In the genomic region with DNA sequence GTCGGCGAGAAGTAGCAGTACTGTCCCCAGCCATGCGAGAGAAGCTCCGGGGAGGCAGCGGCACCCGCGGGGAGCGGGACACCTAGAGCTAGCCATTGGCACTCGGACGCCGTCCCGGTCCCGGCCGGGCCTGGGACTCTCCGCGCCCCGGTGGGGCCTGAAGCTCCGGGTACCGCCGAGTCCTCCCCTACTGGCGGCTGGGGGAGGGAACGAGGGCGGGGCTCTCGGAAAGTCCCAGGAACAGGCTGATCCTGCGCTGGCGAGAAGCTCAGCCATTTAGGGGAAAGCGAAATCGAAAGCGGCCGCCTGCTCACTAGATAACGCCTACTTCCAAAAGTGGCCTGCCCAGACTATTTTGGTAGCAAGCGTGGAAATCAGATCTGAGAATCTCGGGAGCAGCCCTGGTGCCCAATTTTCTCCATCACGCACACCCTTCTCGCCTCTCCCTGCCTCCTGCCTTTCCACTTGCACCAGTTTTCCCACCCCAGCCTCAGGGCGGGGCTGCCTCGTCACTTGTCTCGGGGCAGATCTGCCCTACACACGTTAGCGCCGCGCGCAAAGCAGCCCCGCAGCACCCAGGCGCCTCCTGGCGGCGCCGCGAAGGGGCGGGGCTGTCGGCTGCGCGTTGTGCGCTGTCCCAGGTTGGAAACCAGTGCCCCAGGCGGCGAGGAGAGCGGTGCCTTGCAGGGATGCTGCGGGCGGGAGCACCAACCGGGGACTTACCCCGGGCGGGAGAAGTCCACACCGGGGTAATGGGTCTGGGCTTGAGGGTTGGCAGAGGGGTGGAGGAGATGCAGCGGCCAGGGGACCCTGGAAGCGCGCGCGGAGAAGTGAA, we compare ENCODE assay signal across 8 cellular contexts. TPM values are rescaled to one million over a fixed set of nuclear protein-coding genes. Genes with fewer than 3 reads are reported as not detected.
DNase-seq lines count a peak whose midpoint lies in the region; ATAC-seq and TF ChIP-seq lines count a peak whose summit lies in the region.

A gene (plus strand): TSS at position 652 of the 835 bp plus-strand sequence. CDS start 38 bp downstream, at position 690.
A gene with protein sequence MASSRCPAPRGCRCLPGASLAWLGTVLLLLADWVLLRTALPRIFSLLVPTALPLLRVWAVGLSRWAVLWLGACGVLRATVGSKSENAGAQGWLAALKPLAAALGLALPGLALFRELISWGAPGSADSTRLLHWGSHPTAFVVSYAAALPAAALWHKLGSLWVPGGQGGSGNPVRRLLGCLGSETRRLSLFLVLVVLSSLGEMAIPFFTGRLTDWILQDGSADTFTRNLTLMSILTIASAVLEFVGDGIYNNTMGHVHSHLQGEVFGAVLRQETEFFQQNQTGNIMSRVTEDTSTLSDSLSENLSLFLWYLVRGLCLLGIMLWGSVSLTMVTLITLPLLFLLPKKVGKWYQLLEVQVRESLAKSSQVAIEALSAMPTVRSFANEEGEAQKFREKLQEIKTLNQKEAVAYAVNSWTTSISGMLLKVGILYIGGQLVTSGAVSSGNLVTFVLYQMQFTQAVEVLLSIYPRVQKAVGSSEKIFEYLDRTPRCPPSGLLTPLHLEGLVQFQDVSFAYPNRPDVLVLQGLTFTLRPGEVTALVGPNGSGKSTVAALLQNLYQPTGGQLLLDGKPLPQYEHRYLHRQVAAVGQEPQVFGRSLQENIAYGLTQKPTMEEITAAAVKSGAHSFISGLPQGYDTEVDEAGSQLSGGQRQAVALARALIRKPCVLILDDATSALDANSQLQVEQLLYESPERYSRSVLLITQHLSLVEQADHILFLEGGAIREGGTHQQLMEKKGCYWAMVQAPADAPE (minus strand): TSS at position 164 of the 835 bp plus-strand sequence. CDS start 68 bp downstream, at position 96.

- H3K36me3 Mint-ChIP-seq in activated naive CD4-positive, alpha-beta T cell treated with anti-CD3 and anti-CD28 coated beads, Interleukin-2, amount 50 U/mL, for 24 hours: peaks cover 53% of the 10 kb centered on the region

- H3K9me3 Mint-ChIP-seq in activated naive CD4-positive, alpha-beta T cell treated with anti-CD3 and anti-CD28 coated beads, Interleukin-2, amount 50 U/mL, for 24 hours: no peaks in the 10 kb centered on the region

- ATAC-seq in SK-N-SH treated with all-trans-retinoic acid at 6 μM for 48 hours: peak; percentile 91
- ATAC-seq in omental fat pad (ENCODE audit: low FRiP score): peak; percentile 96

- H3K27ac ChIP-seq in temporal lobe (ENCODE audit: low read depth, low read length): peak within 1 kb of the TSS; percentile 89

- peaks cover 6% of the 10 kb centered on the region for H3K36me3 ChIP-seq in HAP-1 (replicated peaks)
- peaks cover 43% of the 10 kb centered on the region for H3K36me3 ChIP-seq in MG63

- H3K9me3 ChIP-seq in HAP-1: no peaks in the 10 kb centered on the region
- H3K9me3 ChIP-seq in MG63: no peaks in the 10 kb centered on the region

- peaks cover 6% of the 10 kb centered on the region for H3K4me1 ChIP-seq in HAP-1

- H3K27me3 ChIP-seq in HAP-1 (ENCODE audit: low read depth) (no peaks in the 10 kb centered on the region), MG63 (no peaks in the 10 kb centered on the region)

- peak within 1 kb of the TSS; percentile 99 for H3K27ac Mint-ChIP-seq in activated naive CD4-positive, alpha-beta T cell treated with anti-CD3 and anti-CD28 coated beads, Interleukin-2, amount 50 U/mL, for 24 hours

- H3K27me3 Mint-ChIP-seq in activated naive CD4-positive, alpha-beta T cell treated with anti-CD3 and anti-CD28 coated beads, Interleukin-2, amount 50 U/mL, for 24 hours: no peaks in the 10 kb centered on the region

- H3K4me3 ChIP-seq in HAP-1 (peak within 1 kb of the TSS; percentile 67), MG63 (peak within 1 kb of the TSS; percentile 85)

- peak within 1 kb of the TSS; percentile 100 for H3K4me3 Mint-ChIP-seq in activated naive CD4-positive, alpha-beta T cell treated with anti-CD3 and anti-CD28 coated beads, Interleukin-2, amount 50 U/mL, for 24 hours

- peak; percentile 87 for DNase-seq in GM04504 (ENCODE audit: low read depth)
- peak; percentile 82 to 93 for DNase-seq in HAP-1 (ENCODE audit: low spot score in 2 of 2)
- DNase-seq in MG63: peak; percentile 100
- DNase-seq in globus pallidus (ENCODE audit: low spot score): peak; percentile 96
- peak; percentile 79 for DNase-seq in omental fat pad (ENCODE audit: low spot score)

- peak in 1 of 3 donors; percentile 50 for TF ChIP-seq CTCF in omental fat pad (IDR thresholded peaks at IDR 0.05)

- in situ Hi-C loops in HAP-1 (cut with MboI; ENCODE audit: low sequenced_read_pairs): no loop called here

- H3K4me1 Mint-ChIP-seq in activated naive CD4-positive, alpha-beta T cell treated with anti-CD3 and anti-CD28 coated beads, Interleukin-2, amount 50 U/mL, for 24 hours: peaks cover 67% of the 10 kb centered on the region

TF ChIP-seq in SK-N-SH treated with all-trans-retinoic acid at 6 μM for 48 hours, 23 proteins besides CTCF, POLR2A, EP300 and RAD21:
- no peak for TF ChIP-seq OSR1 (CRISPR knock-in tag; IDR thresholded peaks at IDR 0.05)
- TF ChIP-seq ZFP3 (CRISPR knock-in tag; IDR thresholded peaks at IDR 0.05): no peak
- TF ChIP-seq, protein P1, sequence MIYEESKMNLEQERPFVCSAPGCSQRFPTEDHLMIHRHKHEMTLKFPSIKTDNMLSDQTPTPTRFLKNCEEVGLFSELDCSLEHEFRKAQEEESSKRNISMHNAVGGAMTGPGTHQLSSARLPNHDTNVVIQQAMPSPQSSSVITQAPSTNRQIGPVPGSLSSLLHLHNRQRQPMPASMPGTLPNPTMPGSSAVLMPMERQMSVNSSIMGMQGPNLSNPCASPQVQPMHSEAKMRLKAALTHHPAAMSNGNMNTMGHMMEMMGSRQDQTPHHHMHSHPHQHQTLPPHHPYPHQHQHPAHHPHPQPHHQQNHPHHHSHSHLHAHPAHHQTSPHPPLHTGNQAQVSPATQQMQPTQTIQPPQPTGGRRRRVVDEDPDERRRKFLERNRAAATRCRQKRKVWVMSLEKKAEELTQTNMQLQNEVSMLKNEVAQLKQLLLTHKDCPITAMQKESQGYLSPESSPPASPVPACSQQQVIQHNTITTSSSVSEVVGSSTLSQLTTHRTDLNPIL (CRISPR knock-in tag; IDR thresholded peaks at IDR 0.05; ENCODE audit: low read depth): no peak
- no peak for TF ChIP-seq ZNF565 (CRISPR knock-in tag; conservative IDR thresholded peaks at IDR 0.05; ENCODE audit: low read depth)
- TF ChIP-seq ARNTL (CRISPR knock-in tag; IDR thresholded peaks at IDR 0.05; ENCODE audit: borderline replicate concordance, low read depth): no peak
- TF ChIP-seq, protein P2, sequence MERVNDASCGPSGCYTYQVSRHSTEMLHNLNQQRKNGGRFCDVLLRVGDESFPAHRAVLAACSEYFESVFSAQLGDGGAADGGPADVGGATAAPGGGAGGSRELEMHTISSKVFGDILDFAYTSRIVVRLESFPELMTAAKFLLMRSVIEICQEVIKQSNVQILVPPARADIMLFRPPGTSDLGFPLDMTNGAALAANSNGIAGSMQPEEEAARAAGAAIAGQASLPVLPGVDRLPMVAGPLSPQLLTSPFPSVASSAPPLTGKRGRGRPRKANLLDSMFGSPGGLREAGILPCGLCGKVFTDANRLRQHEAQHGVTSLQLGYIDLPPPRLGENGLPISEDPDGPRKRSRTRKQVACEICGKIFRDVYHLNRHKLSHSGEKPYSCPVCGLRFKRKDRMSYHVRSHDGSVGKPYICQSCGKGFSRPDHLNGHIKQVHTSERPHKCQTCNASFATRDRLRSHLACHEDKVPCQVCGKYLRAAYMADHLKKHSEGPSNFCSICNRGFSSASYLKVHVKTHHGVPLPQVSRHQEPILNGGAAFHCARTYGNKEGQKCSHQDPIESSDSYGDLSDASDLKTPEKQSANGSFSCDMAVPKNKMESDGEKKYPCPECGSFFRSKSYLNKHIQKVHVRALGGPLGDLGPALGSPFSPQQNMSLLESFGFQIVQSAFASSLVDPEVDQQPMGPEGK (CRISPR knock-in tag; IDR thresholded peaks at IDR 0.05; ENCODE audit: borderline replicate concordance): no peak
- TF ChIP-seq, protein P3, sequence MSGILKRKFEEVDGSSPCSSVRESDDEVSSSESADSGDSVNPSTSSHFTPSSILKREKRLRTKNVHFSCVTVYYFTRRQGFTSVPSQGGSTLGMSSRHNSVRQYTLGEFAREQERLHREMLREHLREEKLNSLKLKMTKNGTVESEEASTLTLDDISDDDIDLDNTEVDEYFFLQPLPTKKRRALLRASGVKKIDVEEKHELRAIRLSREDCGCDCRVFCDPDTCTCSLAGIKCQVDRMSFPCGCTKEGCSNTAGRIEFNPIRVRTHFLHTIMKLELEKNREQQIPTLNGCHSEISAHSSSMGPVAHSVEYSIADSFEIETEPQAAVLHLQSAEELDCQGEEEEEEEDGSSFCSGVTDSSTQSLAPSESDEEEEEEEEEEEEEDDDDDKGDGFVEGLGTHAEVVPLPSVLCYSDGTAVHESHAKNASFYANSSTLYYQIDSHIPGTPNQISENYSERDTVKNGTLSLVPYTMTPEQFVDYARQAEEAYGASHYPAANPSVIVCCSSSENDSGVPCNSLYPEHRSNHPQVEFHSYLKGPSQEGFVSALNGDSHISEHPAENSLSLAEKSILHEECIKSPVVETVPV (CRISPR knock-in tag; IDR thresholded peaks at IDR 0.05): no peak
- no peak for TF ChIP-seq GLIS3 (CRISPR knock-in tag; IDR thresholded peaks at IDR 0.05)
- TF ChIP-seq ESRRG (CRISPR knock-in tag; IDR thresholded peaks at IDR 0.05): no peak
- no peak for TF ChIP-seq BACH2 (CRISPR knock-in tag; IDR thresholded peaks at IDR 0.05; ENCODE audit: borderline replicate concordance)
- no peak for TF ChIP-seq TCF4 (CRISPR knock-in tag; IDR thresholded peaks at IDR 0.05; ENCODE audit: borderline replicate concordance)
- no peak for TF ChIP-seq PPARA (CRISPR knock-in tag; IDR thresholded peaks at IDR 0.05; ENCODE audit: borderline replicate concordance)
- no peak for TF ChIP-seq CSDC2 (CRISPR knock-in tag; IDR thresholded peaks at IDR 0.05)
- TF ChIP-seq ISL1 (CRISPR knock-in tag; IDR thresholded peaks at IDR 0.05): no peak
- TF ChIP-seq SNAI2 (CRISPR knock-in tag; IDR thresholded peaks at IDR 0.05): no peak
- no peak for TF ChIP-seq ZFP30 (CRISPR knock-in tag; IDR thresholded peaks at IDR 0.05)

RNA-seq across cellular contexts. Expression of the first gene that starts in this region (rescaled TPM):
- 96.5 and 106 TPM in 2 replicates for total RNA-seq in MG63 (2014; rRNA removed; shearing (Covaris generic); ENCODE audit: low replicate concordance)
- total RNA-seq in omental fat pad: 10 to 100 TPM; 22.2 to 84.2 (median 23.8) TPM
- total RNA-seq in temporal lobe: 0.74 TPM

RNA-seq across cellular contexts. Expression of the second gene that starts in this region (rescaled TPM):
- 84.9 and 115 TPM in 2 replicates for total RNA-seq in MG63 (2014; rRNA removed; shearing (Covaris generic); ENCODE audit: low replicate concordance)
- total RNA-seq in omental fat pad (100 to 1,000 TPM in 1 of 4 donors, 10 to 100 TPM in 3; 30.5 to 128 (median 55.6) TPM), temporal lobe (3.4 TPM)

Comparison
In these comparisons a context has a peak if more than half of its experiments do, and no peak if none do; other contexts are left out.
1. Peak in every context shown above with its lines: DNase-seq, ATAC-seq, H3K4me3 ChIP-seq and H3K27ac ChIP-seq.
2. RNA of the first gene that starts in this region (total RNA-seq): 96.5 to 106 TPM in MG63 and 22.2 to 84.2 TPM in omental fat pad; 0.74 TPM in temporal lobe (single experiment); every median in the first group is over 10 times any median in the second.